Comparison of ENCODE assay signal across 12 cellular contexts in the genomic region with DNA sequence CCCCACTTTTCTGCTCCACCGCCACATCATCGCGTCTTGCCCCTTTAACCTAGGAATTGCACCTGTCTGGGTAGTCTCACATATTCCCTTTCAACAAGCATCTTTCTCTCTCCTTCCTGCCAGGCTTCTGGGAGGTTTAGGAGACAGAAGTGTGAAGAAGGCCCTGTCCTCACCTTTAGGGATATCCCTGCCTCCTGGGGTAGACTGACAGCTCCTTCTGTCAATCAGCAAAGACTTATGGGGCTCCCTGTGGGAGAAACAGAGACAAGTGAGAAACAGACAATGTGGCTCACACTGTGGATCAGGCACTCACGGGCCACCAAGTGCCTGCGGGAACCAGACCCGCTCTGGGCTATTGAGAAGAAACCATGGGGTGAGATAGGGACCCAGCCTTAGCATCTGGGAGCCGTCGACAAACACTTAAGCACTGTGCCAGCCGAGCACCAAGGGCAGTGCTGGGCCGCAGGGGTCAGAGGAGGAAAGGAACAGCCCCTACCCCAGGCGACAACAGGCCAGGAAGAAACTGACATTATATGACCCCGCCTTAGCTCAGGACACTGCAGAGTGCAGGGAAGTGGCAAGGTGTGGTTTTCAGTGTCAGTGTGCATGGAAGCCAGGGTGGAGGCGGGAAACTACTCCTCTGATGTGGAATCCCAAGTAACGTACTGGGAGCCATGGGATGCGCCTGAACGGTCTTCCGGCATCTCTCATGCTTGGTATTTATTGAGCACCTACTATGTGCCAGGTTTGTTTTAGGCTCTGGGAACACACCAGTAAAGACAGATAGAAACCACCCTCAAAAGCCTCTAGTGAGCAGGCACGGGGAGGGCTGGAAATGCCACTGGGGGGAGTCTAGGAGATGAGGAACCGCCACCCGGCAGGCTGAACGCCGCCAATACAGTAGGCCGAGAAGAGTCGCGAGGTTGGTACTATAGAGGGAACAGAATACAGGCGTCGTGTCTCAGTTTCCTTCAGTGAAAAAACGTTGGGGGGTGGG. TPM values are rescaled to one million over a fixed set of nuclear protein-coding genes. Genes with fewer than 3 reads are reported as not detected.
A peak's percentile ranks its signal among the peaks of the same experiment; 100 is the strongest.
DNase-seq lines count a peak whose midpoint lies in the region; ATAC-seq, FAIRE-seq and TF ChIP-seq lines count a peak whose summit lies in the region.
"Had no signal": no experiment of that assay in that cellular context is flagged by ENCODE, and none has a peak within 500 bp of the region (broad histone marks: within the 10 kb centered on the region; RNA-seq: fewer than 3 reads in every experiment).

No MANE protein-coding gene starts in this region.

- H3K27ac Mint-ChIP-seq in nephron (no peak overlapping the region), HFFc6 (no peak overlapping the region)

- peaks cover 28% of the 10 kb centered on the region for H4K20me1 ChIP-seq in BLaER1

- no peak overlapping the region for H3K27ac ChIP-seq in BLaER1
- no peak overlapping the region for H3K27ac ChIP-seq in HUES48 (ENCODE audit: low read depth, low read length)
- H3K27ac ChIP-seq in colonic mucosa = no peak overlapping the region

- H3K27me3 Mint-ChIP-seq in nephron (ENCODE audit: low read depth) (peaks cover 79% of the 10 kb centered on the region), HFFc6 (ENCODE audit: insufficient read depth) (peaks cover 34% of the 10 kb centered on the region)

- intact Hi-C loops in colonic mucosa (cut with DNase I) = no loop called here

- H3K9ac ChIP-seq in BLaER1 (no peak overlapping the region), HUES48 (ENCODE audit: low read depth, low read length) (no peak overlapping the region), colonic mucosa (ENCODE audit: low read depth in 2 of 2, low read length in 2 of 2) (peak overlapping the region; percentile 1 to 60)

- no peak for TF ChIP-seq CTCF in colonic mucosa (IDR thresholded peaks at IDR 0.05)
- TF ChIP-seq CTCF in nephron (IDR thresholded peaks at IDR 0.05; ENCODE audit: unreplicated experiment in 3 of 3) = no peak
- TF ChIP-seq CTCF in HFFc6 (IDR thresholded peaks at IDR 0.05) = no peak

- H3K9me3 ChIP-seq in BLaER1 (no peaks in the 10 kb centered on the region), HUES48 (ENCODE audit: control insufficient read depth, insufficient read depth, low read length) (no peaks in the 10 kb centered on the region), colonic mucosa (no peaks in the 10 kb centered on the region)

- FAIRE-seq in GM12892 (lab: Jason Lieb, UNC) = no peak
- FAIRE-seq: small intestine had no signal

- H3K9me3 Mint-ChIP-seq in nephron (peaks cover 2% of the 10 kb centered on the region), HFFc6 (no peaks in the 10 kb centered on the region)

- peak overlapping the region; percentile 100 for H3K4me2 ChIP-seq in BLaER1

- DNase-seq in colonic mucosa = no peak
- no peak for DNase-seq in GM12892 (ENCODE audit: insufficient read length)
- DNase-seq in HFFc6 = no peak
- DNase-seq in HUDEP-2 (lab: John Stamatoyannopoulos, UW; ENCODE audit: unreplicated experiment in 76 of 76) = no peak
- DNase-seq: islet precursor cell, SHP77 treated with DMSO at 0.1 percent for 48 hours had no signal

- peak overlapping the region; percentile 67 to 78 (median 78) for H3K4me3 Mint-ChIP-seq in nephron
- no peak overlapping the region for H3K4me3 Mint-ChIP-seq in HFFc6

- TF ChIP-seq POLR2A in GM12892 (IDR thresholded peaks at IDR 0.05; ENCODE audit: low read depth, low read length) = no peak

- H3K36me3 ChIP-seq in BLaER1 (no peaks in the 10 kb centered on the region), HUES48 (ENCODE audit: control insufficient read depth, insufficient read depth, low read length) (no peaks in the 10 kb centered on the region), colonic mucosa (no peaks in the 10 kb centered on the region)

- H3K4me1 ChIP-seq in BLaER1 (peaks cover 87% of the 10 kb centered on the region), HUES48 (ENCODE audit: control insufficient read depth, insufficient read depth, low read length) (peaks cover 7% of the 10 kb centered on the region), colonic mucosa (peaks cover 6% of the 10 kb centered on the region)

- H3K27me3 ChIP-seq in BLaER1 = peaks cover 63% of the 10 kb centered on the region
- peaks cover 92% of the 10 kb centered on the region for H3K27me3 ChIP-seq in HUES48 (ENCODE audit: control insufficient read depth, insufficient read depth, low read length)
- peaks cover 31% of the 10 kb centered on the region for H3K27me3 ChIP-seq in colonic mucosa

- peaks cover 51% of the 10 kb centered on the region for H3K4me1 Mint-ChIP-seq in nephron
- peaks cover 25% of the 10 kb centered on the region for H3K4me1 Mint-ChIP-seq in HFFc6 (ENCODE audit: low read depth)

- no peak for ATAC-seq in HG03025 (IDR thresholded peaks at IDR 0.05; ENCODE audit: low FRiP score, unreplicated experiment)

- H3K36me3 Mint-ChIP-seq in nephron (ENCODE audit: low read depth) (no peaks in the 10 kb centered on the region), HFFc6 (ENCODE audit: low read depth) (no peaks in the 10 kb centered on the region)

- H3K4me3 ChIP-seq in BLaER1 = peak overlapping the region; percentile 69
- peak overlapping the region; percentile 38; the same call in 1 of the 2 replicates for H3K4me3 ChIP-seq in HUES48 (ENCODE audit: low read depth, low read length)
- H3K4me3 ChIP-seq in colonic mucosa = peak overlapping the region; percentile 25

RNA-seq across cellular contexts. Expression of gene EFCC1, which starts 1.8 kb away (rescaled TPM):
- 1 to 10 TPM; 1.3 to 1.7 TPM for total RNA-seq in colonic mucosa
- not detected for polyA plus RNA-seq in GM12892 (2012; ENCODE audit: missing spikeins)
- total RNA-seq in HFFc6 (2021; fragmentation: NEBNext Ultra II Directional; extraction: Animal tissue kit (Norgen Biotek cat#: 25700)) = not detected

RNA-seq across cellular contexts. Expression of gene CFAP92, which starts 9.0 kb away (rescaled TPM):
- total RNA-seq in colonic mucosa = 1 to 10 TPM in 1 of 2 donors, under 1 TPM in 1; 0.77 to 1.2 TPM
- not detected for polyA plus RNA-seq in GM12892 (2012; ENCODE audit: missing spikeins)
- not detected for total RNA-seq in HFFc6 (2021; fragmentation: NEBNext Ultra II Directional; extraction: Animal tissue kit (Norgen Biotek cat#: 25700))

RNA-seq across cellular contexts. Expression of gene GP9, which starts 57.7 kb away (rescaled TPM):
- total RNA-seq in colonic mucosa = under 1 TPM in 1 of 2 donors, not detected in 1; 0.37 TPM
- not detected for polyA plus RNA-seq in GM12892 (2012; ENCODE audit: missing spikeins)
- not detected for total RNA-seq in HFFc6 (2021; fragmentation: NEBNext Ultra II Directional; extraction: Animal tissue kit (Norgen Biotek cat#: 25700))
- total RNA-seq: H4 had no signal

Comparison
In these comparisons a context has a peak if more than half of its experiments do, and no peak if none do; other contexts are left out.
1. H3K9ac ChIP-seq: peak in colonic mucosa (2 of 2); none in BLaER1 (single experiment) and HUES48 (single experiment).
2. Peak in every context shown above with its lines, with median percentiles within 50 percentile points of each other: H3K4me3 ChIP-seq.